ENCODE assay signal across 22 cellular contexts in the genomic region with DNA sequence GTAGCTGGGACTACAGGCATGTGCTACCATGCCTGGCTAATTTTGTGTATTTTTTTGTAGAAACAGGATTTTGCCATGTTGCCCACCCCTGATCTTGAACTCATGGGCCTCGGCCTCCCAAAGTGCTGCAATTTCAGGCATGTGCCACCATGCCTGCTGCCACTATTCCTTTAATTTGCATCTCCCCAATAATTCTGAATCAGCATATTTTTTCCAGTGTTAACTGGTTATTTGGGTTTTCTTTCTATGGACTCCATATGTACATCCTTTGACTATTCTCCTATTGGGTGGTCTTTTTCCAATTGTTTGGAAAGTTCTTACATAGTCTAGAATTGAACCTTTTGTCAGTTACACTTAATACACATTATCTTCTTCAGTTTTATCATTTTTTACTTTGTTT.
"Had no signal": no experiment of that assay in that cellular context is flagged by ENCODE, and none has a peak within 500 bp of the region (broad histone marks: within the 10 kb centered on the region; RNA-seq: fewer than 3 reads in every experiment).

No MANE protein-coding gene starts in this region.

- H3K27me3 ChIP-seq: heart left ventricle, neutrophil, spleen, tibial artery, upper lobe of left lung, uterus had no signal

- DNase-seq: effector memory CD4-positive, alpha-beta T cell; heart left ventricle; hypothalamus; kidney glomerular epithelial cell; mucosa of descending colon; naive thymus-derived CD8-positive, alpha-beta T cell; psoas muscle; retina; spleen; stimulated activated CD4-positive, alpha-beta T cell treated with anti-CD3 and anti-CD28 coated beads, Interleukin-15, amount 100 ng/mL, for 24 hours; stimulated activated CD4-positive, alpha-beta T cell treated with anti-CD3 and anti-CD28 coated beads, Interleukin-1b, Interleukin-23, amount 100 ng/mL, for 48 hours; stimulated activated CD4-positive, alpha-beta T cell treated with anti-CD3 and anti-CD28 coated beads, Interleukin-4, amount 100 ng/mL, for 24 hours; tibial artery; upper lobe of left lung; uterus had no signal

- H3K27ac ChIP-seq: heart left ventricle, neutrophil, psoas muscle, spleen, tibial artery, upper lobe of left lung, uterus had no signal

- ATAC-seq: esophagus mucosa; heart left ventricle; mucosa of descending colon; naive thymus-derived CD8-positive, alpha-beta T cell; psoas muscle; sciatic nerve; stimulated activated memory B cell treated with anti-CD40 and anti-IgM and Interleukin-4, amounts not matched to agents 10 μg/mL and 1 μg/mL and 100 μg/mL, for 72 hours had no signal

- H3K9me3 ChIP-seq: heart left ventricle, mucosa of descending colon, neutrophil, psoas muscle, tibial artery, upper lobe of left lung, uterus had no signal

- H3K4me1 ChIP-seq: heart left ventricle, psoas muscle, spleen, tibial artery, upper lobe of left lung, uterus had no signal

- FAIRE-seq: endometrium, frontal cortex, islet of Langerhans had no signal

- H3K36me3 ChIP-seq: neutrophil, uterus had no signal

- H3K4me3 ChIP-seq: heart left ventricle, mucosa of descending colon, psoas muscle, spleen, tibial artery, upper lobe of left lung, uterus had no signal
